19 cellular contexts compared by ENCODE assay signal in the genomic region with DNA sequence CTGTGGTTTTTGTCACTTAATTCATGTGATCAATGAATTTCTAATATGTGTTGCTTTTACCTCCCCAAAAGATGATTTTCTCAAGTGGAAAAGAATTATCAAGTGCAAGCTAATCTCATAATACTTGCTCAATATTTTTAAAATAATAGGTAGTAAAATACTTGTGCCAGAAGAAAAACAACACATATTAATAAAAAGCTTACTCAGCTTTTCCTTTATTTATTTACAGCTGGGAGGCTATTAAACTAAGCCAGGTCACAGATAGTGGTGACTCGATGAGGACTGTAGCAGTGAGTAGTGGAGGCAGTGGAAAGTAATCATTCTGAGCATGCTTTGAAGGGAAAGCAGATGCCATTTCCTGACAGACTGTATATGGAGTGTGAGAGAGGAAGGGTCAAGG.
DNase-seq lines count a peak whose midpoint lies in the region; ATAC-seq, FAIRE-seq and TF ChIP-seq lines count a peak whose summit lies in the region.
"Had no signal": no experiment of that assay in that cellular context is flagged by ENCODE, and none has a peak within 500 bp of the region (broad histone marks: within the 10 kb centered on the region; RNA-seq: fewer than 3 reads in every experiment).

No MANE protein-coding gene starts in this region.

- H3K4ac ChIP-seq in mesenchymal stem cell (ENCODE audit: low read depth in 1 of 2, low read length in 2 of 2): no peak overlapping the region
- H3K4ac ChIP-seq in mesendoderm (ENCODE audit: low read depth, low read length): no peak overlapping the region

- H2BK15ac ChIP-seq in mesenchymal stem cell (ENCODE audit: low read depth, poor library complexity, severe bottlenecking) (no peak overlapping the region), mesendoderm (replicated peaks; ENCODE audit: low read depth) (no peak overlapping the region)

- H2BK12ac ChIP-seq in mesenchymal stem cell (ENCODE audit: low read length in 2 of 2): no peak overlapping the region

- peaks cover 20% of the 10 kb centered on the region for H3K4me1 Mint-ChIP-seq in nephron progenitor cell
- H3K4me1 Mint-ChIP-seq: CD14-positive monocyte; CD4-positive, alpha-beta memory T cell had no signal

- H3K27me3 Mint-ChIP-seq in nephron progenitor cell (ENCODE audit: low read depth, poor library complexity): no peaks in the 10 kb centered on the region

- no peak overlapping the region for H3K27ac Mint-ChIP-seq in nephron progenitor cell
- H3K27ac Mint-ChIP-seq: CD14-positive monocyte; CD4-positive, alpha-beta memory T cell had no signal

- no peak for FAIRE-seq in HepG2 (lab: Jason Lieb, UNC)
- no peak for FAIRE-seq in K562 (lab: Jason Lieb, UNC)
- FAIRE-seq: GM12891, GM19239 had no signal

- H2BK120ac ChIP-seq in mesenchymal stem cell (ENCODE audit: low read depth, low read length): no peak overlapping the region
- H2BK120ac ChIP-seq in mesendoderm (ENCODE audit: low read depth, low read length): no peak overlapping the region

- H3K9ac ChIP-seq in HepG2 (ENCODE audit: insufficient read depth, low read depth, low read length): no peak overlapping the region
- no peak overlapping the region for H3K9ac ChIP-seq in K562 (ENCODE audit: insufficient read depth in 1 of 2, low read depth in 2 of 2, low read length in 2 of 2)
- no peak overlapping the region for H3K9ac ChIP-seq in mesenchymal stem cell (ENCODE audit: low read length)
- no peak overlapping the region for H3K9ac ChIP-seq in mesendoderm (ENCODE audit: low read length)
- H3K9ac ChIP-seq: BLaER1, GM23248 had no signal

- intact Hi-C loops in HepG2 (cut with micrococcal nuclease; ENCODE audit: unreplicated experiment) (no loop called here), right lobe of liver (cut with DNase I) (no loop called here), K562 (cut with micrococcal nuclease) (no loop called here), esophagus squamous epithelium (cut with DNase I) (no loop called here)

- H2BK5ac ChIP-seq in mesenchymal stem cell (ENCODE audit: low read depth, low read length, poor library complexity, severe bottlenecking): no peak overlapping the region
- no peak overlapping the region for H2BK5ac ChIP-seq in mesendoderm (ENCODE audit: low read length)

- no peak overlapping the region for H3K14ac ChIP-seq in mesenchymal stem cell (ENCODE audit: low read length in 2 of 2)

- H4K20me1 ChIP-seq in HepG2 (ENCODE audit: insufficient read depth, low read length) (no peaks in the 10 kb centered on the region), K562 (replicated peaks; ENCODE audit: control insufficient read depth, insufficient read depth, low read length) (no peaks in the 10 kb centered on the region)
- H4K20me1 ChIP-seq: BLaER1 had no signal

- H2AFZ ChIP-seq in HepG2 (ENCODE audit: low read length) (no peak overlapping the region), K562 (ENCODE audit: low read depth, low read length) (no peak overlapping the region), mesenchymal stem cell (ENCODE audit: low read depth, low read length) (no peak overlapping the region)
- H2AFZ ChIP-seq: GM23248 had no signal

- no peak for TF ChIP-seq RAD21 in HepG2 (CRISPR knock-in tag; IDR thresholded peaks at IDR 0.05)
- TF ChIP-seq RAD21 in K562 (CRISPR knock-in tag; conservative IDR thresholded peaks at IDR 0.05 in 1 of 2, IDR thresholded peaks at IDR 0.05 in 1 of 2): no peak

- H3K9me3 ChIP-seq in HepG2 (ENCODE audit: low read length): no peaks in the 10 kb centered on the region
- H3K9me3 ChIP-seq in right lobe of liver: no peaks in the 10 kb centered on the region
- H3K9me3 ChIP-seq in K562 (replicated peaks; ENCODE audit: control insufficient read depth, insufficient read depth, low read depth, low read length): no peaks in the 10 kb centered on the region
- H3K9me3 ChIP-seq in mesenchymal stem cell (ENCODE audit: control insufficient read depth, low read length): no peaks in the 10 kb centered on the region
- H3K9me3 ChIP-seq in esophagus squamous epithelium: no peaks in the 10 kb centered on the region
- H3K9me3 ChIP-seq: BLaER1, HAP-1 had no signal

- H3K9me3 Mint-ChIP-seq in nephron progenitor cell: no peaks in the 10 kb centered on the region
- H3K9me3 Mint-ChIP-seq: CD4-positive, alpha-beta memory T cell had no signal

- 0% methylated on average over 1 of the region's 1 CpG for WGBS in HepG2 (ENCODE audit: low lambda C conversion rate)
- WGBS in right lobe of liver (ENCODE audit: insufficient coverage, low coverage, low lambda C conversion rate, missing lambda C conversion rate): 36% methylated on average over 1 of the region's 1 CpG
- 0% methylated on average over 1 of the region's 1 CpG for WGBS in K562 (ENCODE audit: insufficient coverage, low coverage, missing lambda C conversion rate)
- 25% methylated on average over 1 of the region's 1 CpG for WGBS in mesenchymal stem cell
- WGBS in esophagus squamous epithelium, 2 donors: 34 to 60% methylated on average over 1 of the region's 1 CpG
- WGBS in mesendoderm (ENCODE audit: extremely low coverage, insufficient coverage, low lambda C conversion rate): no CpG with 5 or more reads among the region's 1 CpG

- H3K23ac ChIP-seq in mesenchymal stem cell (ENCODE audit: low read length in 2 of 2): no peak overlapping the region
- no peak overlapping the region for H3K23ac ChIP-seq in mesendoderm (ENCODE audit: low read length)

- H4K8ac ChIP-seq in mesenchymal stem cell (ENCODE audit: low read length) (no peak overlapping the region), mesendoderm (ENCODE audit: low read depth, low read length) (no peak overlapping the region)

- TF ChIP-seq CTCF in HepG2 (CRISPR knock-in tag; IDR thresholded peaks at IDR 0.05) (no peak), right lobe of liver (IDR thresholded peaks at IDR 0.05) (no peak), K562 (IDR thresholded peaks at IDR 0.05 in 2 of 3, conservative IDR thresholded peaks at IDR 0.05 in 1 of 3; ENCODE audit: insufficient read depth in 2 of 3, low read depth in 1 of 3, low read length in 3 of 3) (no peak), esophagus squamous epithelium (IDR thresholded peaks at IDR 0.05) (no peak), nephron progenitor cell (IDR thresholded peaks at IDR 0.05) (no peak)

- TF ChIP-seq EP300 in HepG2 (IDR thresholded peaks at IDR 0.05; ENCODE audit: low read depth in 2 of 2, low read length in 2 of 2) (no peak), HepG2 (CRISPR knock-in tag; IDR thresholded peaks at IDR 0.05; ENCODE audit: borderline replicate concordance) (no peak), K562 (IDR thresholded peaks at IDR 0.05; ENCODE audit: low read length) (no peak)

- H3K4me3 ChIP-seq in HepG2 (replicated peaks in 1 of 3; ENCODE audit: insufficient read depth in 1 of 3, low read depth in 2 of 3, low read length in 3 of 3) (no peak overlapping the region), right lobe of liver (no peak overlapping the region), K562 (no peak overlapping the region), mesenchymal stem cell (ENCODE audit: insufficient read depth in 1 of 2, low read depth in 1 of 2, low read length in 2 of 2) (no peak overlapping the region), esophagus squamous epithelium (no peak overlapping the region), mesendoderm (ENCODE audit: low read length) (no peak overlapping the region)
- H3K4me3 ChIP-seq: BLaER1, GM23248, HAP-1 had no signal

- H3K4me1 ChIP-seq in HepG2 (ENCODE audit: insufficient read depth, low read length): no peaks in the 10 kb centered on the region
- H3K4me1 ChIP-seq in right lobe of liver: no peaks in the 10 kb centered on the region
- no peaks in the 10 kb centered on the region for H3K4me1 ChIP-seq in K562 (replicated peaks in 1 of 2; ENCODE audit: control insufficient read depth in 2 of 2, insufficient read depth in 2 of 2, low read length in 2 of 2)
- H3K4me1 ChIP-seq in mesenchymal stem cell (ENCODE audit: control insufficient read depth, insufficient read depth, low read depth, low read length): no peaks in the 10 kb centered on the region
- no peaks in the 10 kb centered on the region for H3K4me1 ChIP-seq in esophagus squamous epithelium
- no peaks in the 10 kb centered on the region for H3K4me1 ChIP-seq in mesendoderm (ENCODE audit: control insufficient read depth, low read depth, low read length)
- H3K4me1 ChIP-seq: BLaER1, HAP-1 had no signal

- H3K27me3 ChIP-seq in HepG2 (ENCODE audit: control insufficient read depth in 1 of 2, insufficient read depth in 2 of 2, low read length in 2 of 2): no peaks in the 10 kb centered on the region
- no peaks in the 10 kb centered on the region for H3K27me3 ChIP-seq in right lobe of liver
- H3K27me3 ChIP-seq in K562 (ENCODE audit: control insufficient read depth in 2 of 2, insufficient read depth in 2 of 2, low read length in 2 of 2): no peaks in the 10 kb centered on the region
- H3K27me3 ChIP-seq in mesenchymal stem cell (ENCODE audit: control insufficient read depth in 1 of 2, insufficient read depth in 1 of 2, low read length in 2 of 2): no peaks in the 10 kb centered on the region
- H3K27me3 ChIP-seq in esophagus squamous epithelium: no peaks in the 10 kb centered on the region
- H3K27me3 ChIP-seq in mesendoderm (ENCODE audit: insufficient read depth, low read length, poor library complexity): no peaks in the 10 kb centered on the region
- H3K27me3 ChIP-seq: BLaER1 had no signal

- POLR2A ChIA-PET in HepG2 (lab: Yijun Ruan, JAX) (no interaction called here), K562 (lab: Yijun Ruan, JAX) (no interaction called here)

- H3K79me2 ChIP-seq in HepG2 (ENCODE audit: insufficient read depth, low read length) (no peaks in the 10 kb centered on the region), K562 (ENCODE audit: control insufficient read depth, insufficient read depth, low read length) (no peaks in the 10 kb centered on the region), mesendoderm (ENCODE audit: control insufficient read depth, insufficient read depth, low read length) (no peaks in the 10 kb centered on the region)

- ATAC-seq in HepG2 (no peak), right lobe of liver (no peak), K562 (no peak)

- in situ Hi-C loops in HepG2 (cut with HindIII; ENCODE audit: extremely low pct_ligation_motif_present, low pct_unique_long_range_greater_than_20kb): no loop called here
- in situ Hi-C loops in K562 (cut with MboI): no loop called here

- no peak overlapping the region for H3K18ac ChIP-seq in mesenchymal stem cell (ENCODE audit: low read depth in 1 of 2, low read length in 2 of 2)
- H3K18ac ChIP-seq in mesendoderm (ENCODE audit: low read length): no peak overlapping the region

- TF ChIP-seq POLR2A in HepG2 (IDR thresholded peaks at IDR 0.05; ENCODE audit: insufficient read depth in 1 of 2, low read depth in 2 of 2, low read length in 2 of 2) (no peak), right lobe of liver (IDR thresholded peaks at IDR 0.05) (no peak), K562 (conservative IDR thresholded peaks at IDR 0.05) (no peak), esophagus squamous epithelium (IDR thresholded peaks at IDR 0.05) (no peak)

- H3K4me3 Mint-ChIP-seq in nephron progenitor cell: no peak overlapping the region
- H3K4me3 Mint-ChIP-seq: CD14-positive monocyte; CD4-positive, alpha-beta memory T cell had no signal

- H2AK5ac ChIP-seq in mesenchymal stem cell (ENCODE audit: low read length, severe bottlenecking): no peak overlapping the region
- no peak overlapping the region for H2AK5ac ChIP-seq in mesendoderm (ENCODE audit: low read length)

- H3K9me1 ChIP-seq in K562 (ENCODE audit: control insufficient read depth, insufficient read depth, low read length): no peaks in the 10 kb centered on the region

- no peak overlapping the region for H4K5ac ChIP-seq in mesendoderm (ENCODE audit: low read length)

- H3K36me3 ChIP-seq in HepG2 (replicated peaks in 1 of 2; ENCODE audit: control insufficient read depth in 1 of 2, insufficient read depth in 2 of 2, low read length in 2 of 2) (no peaks in the 10 kb centered on the region), right lobe of liver (no peaks in the 10 kb centered on the region), K562 (ENCODE audit: control insufficient read depth, insufficient read depth, low read length) (no peaks in the 10 kb centered on the region), mesenchymal stem cell (ENCODE audit: control insufficient read depth in 1 of 2, insufficient read depth in 2 of 2, low read depth in 1 of 2, low read length in 2 of 2) (no peaks in the 10 kb centered on the region), esophagus squamous epithelium (no peaks in the 10 kb centered on the region), mesendoderm (ENCODE audit: control insufficient read depth, insufficient read depth, low read length) (no peaks in the 10 kb centered on the region)
- H3K36me3 ChIP-seq: BLaER1, HAP-1 had no signal

- no peak for DNase-seq in HepG2 (ENCODE audit: low spot score)
- DNase-seq in right lobe of liver: no peak
- DNase-seq in K562 (ENCODE audit: extremely low read depth in 1 of 4, low spot score in 3 of 4): no peak
- DNase-seq in mesenchymal stem cell: peak; percentile 3
- DNase-seq in esophagus squamous epithelium (lab: John Stamatoyannopoulos, UW): no peak
- no peak for DNase-seq in nephron progenitor cell
- DNase-seq in NCI-H2227 (lab: John Stamatoyannopoulos, UW; ENCODE audit: unreplicated experiment): no peak
- no peak for DNase-seq in mesendoderm
- DNase-seq: Calu3; CD4-positive, alpha-beta memory T cell; DMS79 treated with DMSO at 0.1 percent for 48 hours; EL; GM23248 had no signal

- H3K27ac ChIP-seq in HepG2 (ENCODE audit: extremely low read length, insufficient read depth, low read length): no peak overlapping the region
- H3K27ac ChIP-seq in right lobe of liver: no peak overlapping the region
- no peak overlapping the region for H3K27ac ChIP-seq in K562 (ENCODE audit: extremely low read depth, low read depth, low read length)
- H3K27ac ChIP-seq in mesenchymal stem cell (ENCODE audit: low read length, poor library complexity, severe bottlenecking): no peak overlapping the region
- no peak overlapping the region for H3K27ac ChIP-seq in esophagus squamous epithelium
- no peak overlapping the region for H3K27ac ChIP-seq in mesendoderm (ENCODE audit: low read depth, low read length)
- H3K27ac ChIP-seq: 22Rv1, BLaER1, GM23248 had no signal

- no TSS peak for BruUV-seq in HepG2 (replicated peaks; lab: Mats Ljungman, UMichigan)
- no TSS peak for BruUV-seq in K562 (replicated peaks; lab: Mats Ljungman, UMichigan)

- H3K79me1 ChIP-seq in mesenchymal stem cell (replicated peaks; ENCODE audit: low read length, poor library complexity, severe bottlenecking) (peaks cover 2% of the 10 kb centered on the region), mesendoderm (ENCODE audit: low read length) (no peaks in the 10 kb centered on the region)

- H3K4me2 ChIP-seq in HepG2 (ENCODE audit: low read depth, low read length): no peak overlapping the region
- H3K4me2 ChIP-seq in K562 (ENCODE audit: insufficient read depth, low read length): no peak overlapping the region
- no peak overlapping the region for H3K4me2 ChIP-seq in mesenchymal stem cell (ENCODE audit: low read length, poor library complexity, severe bottlenecking)
- H3K4me2 ChIP-seq in mesendoderm (ENCODE audit: low read length): no peak overlapping the region
- H3K4me2 ChIP-seq: BLaER1 had no signal

- no peaks in the 10 kb centered on the region for H3K36me3 Mint-ChIP-seq in nephron progenitor cell (ENCODE audit: low read depth)
- H3K36me3 Mint-ChIP-seq: CD14-positive monocyte; CD4-positive, alpha-beta memory T cell had no signal

- no peak overlapping the region for H3K56ac ChIP-seq in mesendoderm (ENCODE audit: low read length)

- H4K91ac ChIP-seq in mesenchymal stem cell (ENCODE audit: low read length): no peak overlapping the region

- CTCF ChIA-PET in HepG2 (lab: Yijun Ruan, JAX; ENCODE audit: low intra/inter-chr PET ratio, low total read pairs): no interaction called here
- CTCF ChIA-PET in K562 (lab: Yijun Ruan, JAX; ENCODE audit: low intra/inter-chr PET ratio): no interaction called here
